In genomic region chr5:127517480-127518318, GRCh38 we compare ENCODE assay signal across 8 cellular contexts. TPM values are rescaled to one million over a fixed set of nuclear protein-coding genes. Genes with fewer than 3 reads are reported as not detected.
DNase-seq lines count a peak whose midpoint lies in the region; ATAC-seq and TF ChIP-seq lines count a peak whose summit lies in the region.

Gene PRRC1 (plus strand): TSS chr5:127517640. CDS start chr5:127523480, 5,840 bp downstream.

- H3K4me3 ChIP-seq in BJ (ENCODE audit: low read depth, low read length) (peak within 1 kb of the TSS; percentile 97), dorsolateral prefrontal cortex (peak within 1 kb of the TSS; percentile 68 to 100 (median 96)), lower leg skin (ENCODE audit: low read depth, poor library complexity, severe bottlenecking) (peak within 1 kb of the TSS; percentile 99)

- peak; percentile 19 for DNase-seq in BJ (ENCODE audit: low read depth)
- peak; percentile 65 for DNase-seq in GM19238 (ENCODE audit: insufficient read length, low spot score)
- peak; percentile 92 for DNase-seq in NCI-H69 (lab: John Stamatoyannopoulos, UW)
- DNase-seq in activated CD4-positive, alpha-beta T cell treated with anti-CD3 and anti-CD28 coated beads, Interleukin-2, amount 50 U/mL, for 4 hours = peak; percentile 76 to 77
- peak; percentile 55 to 84 (median 73) for DNase-seq in dorsolateral prefrontal cortex
- DNase-seq in lower leg skin (ENCODE audit: low spot score in 2 of 2) = peak; percentile 71 to 94
- DNase-seq in stimulated activated CD4-positive, alpha-beta T cell treated with anti-CD3 and anti-CD28 coated beads, Interleukin-4, amount 100 ng/mL, for 48 hours (ENCODE audit: low read depth in 2 of 2) = peak; percentile 70 to 77

- peak; percentile 92 for ATAC-seq in HG03439 (IDR thresholded peaks at IDR 0.05; ENCODE audit: unreplicated experiment)

- 0% methylated on average over 30 to 44 of the region's 80 CpGs for WGBS in lower leg skin, 2 donors

- CTCF ChIA-PET in BJ (lab: Yijun Ruan, JAX) = interaction anchor here (0.7 to 1.2 kb wide), 2 partner anchors 11 to 14 kb away, joined by 3 read pairs; no protein-coding TSS in a partner anchor

- TF ChIP-seq CTCF in BJ (IDR thresholded peaks at IDR 0.05; ENCODE audit: insufficient read depth, low read depth, low read length) (no peak), dorsolateral prefrontal cortex (IDR thresholded peaks at IDR 0.05 in 54 of 56, conservative IDR thresholded peaks at IDR 0.05 in 2 of 56; ENCODE audit: low read depth in 1 of 56, partially characterized antibody in 56 of 56) (peak in 10 of 56 donors; percentile 5 to 38 (median 16)), lower leg skin (IDR thresholded peaks at IDR 0.05) (no peak)

- intact Hi-C loops in dorsolateral prefrontal cortex (cut with DNase I) (no loop called here), lower leg skin (cut with DNase I; ENCODE audit: low total_unique reads) (no loop called here)

- POLR2A ChIA-PET in BJ (lab: Charles Lee) = interaction anchor here (0.5 kb wide), 1 partner anchor 424 kb away, joined by 4 read pairs; no protein-coding TSS in a partner anchor

- no peak for TF ChIP-seq POLR2A in lower leg skin (IDR thresholded peaks at IDR 0.05)

- H3K36me3 ChIP-seq in BJ (ENCODE audit: control insufficient read depth, insufficient read depth, low read length) = no peaks in the 10 kb centered on the region; the same call in 1 of the 2 replicates

- H3K27me3 ChIP-seq in BJ (ENCODE audit: control insufficient read depth, insufficient read depth, low read length) = no peaks in the 10 kb centered on the region; the same call in 1 of the 2 replicates
- H3K27me3 ChIP-seq in dorsolateral prefrontal cortex = no peaks in the 10 kb centered on the region

- H3K27ac ChIP-seq in dorsolateral prefrontal cortex = peak within 1 kb of the TSS in 48 of 59 donors; percentile 11 to 89 (median 68)

RNA-seq across cellular contexts. Expression of gene PRRC1, which starts in this region (rescaled TPM):
- polyA plus RNA-seq in BJ (2011; rRNA removed) = 71.3 and 84.0 TPM in 2 replicates
- polyA minus RNA-seq in BJ (2011; rRNA and poly(A)+ RNA removed) = 69.9 and 92.2 TPM in 2 replicates
- 10 to 100 TPM; 11.9 to 27.5 (median 20.0) TPM for total RNA-seq in dorsolateral prefrontal cortex
- 10 to 100 TPM; 30.2 to 58.4 (median 44.9) TPM for total RNA-seq in lower leg skin

Comparison
In these comparisons a context has a peak if more than half of its experiments do, and no peak if none do; other contexts are left out.
1. Peak in every context shown above with its lines: DNase-seq, ATAC-seq, H3K4me3 ChIP-seq and H3K27ac ChIP-seq.
2. DNase-seq: peak in every context shown above with its lines; median percentile 92 in NCI-H69; 82 in lower leg skin; 76 in activated CD4-positive, alpha-beta T cell treated with anti-CD3 and anti-CD28 coated beads, Interleukin-2, amount 50 U/mL, for 4 hours; 74 in stimulated activated CD4-positive, alpha-beta T cell treated with anti-CD3 and anti-CD28 coated beads, Interleukin-4, amount 100 ng/mL, for 48 hours; 73 in dorsolateral prefrontal cortex; 65 in GM19238; 19 in BJ.